In genomic region chr1:2073382-2074230, GRCh38 we compare ENCODE assay signal across 12 cellular contexts. TPM values are rescaled to one million over a fixed set of nuclear protein-coding genes. Genes with fewer than 3 reads are reported as not detected.
DNase-seq lines count a peak whose midpoint lies in the region; ATAC-seq, FAIRE-seq and TF ChIP-seq lines count a peak whose summit lies in the region.
"Had no signal": no experiment of that assay in that cellular context is flagged by ENCODE, and none has a peak within 500 bp of the region (broad histone marks: within the 10 kb centered on the region; RNA-seq: fewer than 3 reads in every experiment).

No MANE protein-coding gene starts in this region.

- intact Hi-C loops in posterior cingulate gyrus (cut with DNase I) = no loop called here

- no peak overlapping the region for H3K4me2 ChIP-seq in smooth muscle cell

- H4K20me1 ChIP-seq in smooth muscle cell (ENCODE audit: low read depth) = no peaks in the 10 kb centered on the region

- TF ChIP-seq CTCF in smooth muscle cell (IDR thresholded peaks at IDR 0.05; ENCODE audit: borderline replicate concordance, insufficient read depth, poor library complexity, severe bottlenecking) = no peak

- FAIRE-seq in small intestine (lab: Jason Lieb, UNC) = no peak

- no peak overlapping the region for H2AFZ ChIP-seq in smooth muscle cell (ENCODE audit: low read depth)

- H3K27me3 ChIP-seq in small intestine (ENCODE audit: control insufficient read depth in 2 of 2, insufficient read depth in 2 of 2, low read length in 2 of 2) (no peaks in the 10 kb centered on the region), smooth muscle cell (ENCODE audit: low read depth) (no peaks in the 10 kb centered on the region)

- DNase-seq in ELR (ENCODE audit: low read depth) (peak; percentile 55), NCI-H526 treated with DMSO at 0.1 percent for 48 hours (lab: John Stamatoyannopoulos, UW) (peak; percentile 67), fibroblast of gingiva (ENCODE audit: low read depth) (peak; percentile 46), posterior cingulate gyrus (peak; percentile 79 to 99 (median 88)), small intestine (no peak), smooth muscle cell (lab: John Stamatoyannopoulos, UW; ENCODE audit: unreplicated experiment) (no peak)
- DNase-seq in activated CD4-positive, alpha-beta T cell treated with anti-CD3 and anti-CD28 coated beads for 48 hours = no peak
- DNase-seq: activated gamma-delta T cell treated with Interleukin-2 at 50 U/mL for 16 hours, erythroblast, T-helper 9 cell had no signal

- H3K9me3 ChIP-seq in small intestine (ENCODE audit: control insufficient read depth, low read depth) (no peaks in the 10 kb centered on the region), smooth muscle cell (replicated peaks; ENCODE audit: low read depth) (peaks cover 6% of the 10 kb centered on the region)

- 70 to 94% (median 92%) methylated on average over 59 of the region's 59 CpGs for WGBS in small intestine, 3 donors
- 90% methylated on average over 53 of the region's 59 CpGs for WGBS in smooth muscle cell (ENCODE audit: low lambda C conversion rate)

- H3K27ac ChIP-seq in small intestine (ENCODE audit: low read depth in 1 of 2, low read length in 1 of 2) = no peak overlapping the region
- H3K27ac ChIP-seq in smooth muscle cell (ENCODE audit: low read depth) = no peak overlapping the region

- no peak overlapping the region for H3K9ac ChIP-seq in smooth muscle cell (ENCODE audit: low read depth)

- H3K4me3 ChIP-seq in small intestine (ENCODE audit: low read depth in 1 of 2, low read length in 2 of 2) (no peak overlapping the region), smooth muscle cell (no peak overlapping the region)

- peaks cover 0 to 7% of the 10 kb centered on the region in 2 donors for H3K4me1 ChIP-seq in small intestine (ENCODE audit: control insufficient read depth in 2 of 2, insufficient read depth in 1 of 2, low read depth in 1 of 2, low read length in 1 of 2)
- no peaks in the 10 kb centered on the region for H3K4me1 ChIP-seq in smooth muscle cell (ENCODE audit: low read depth)

- ATAC-seq in GM21529 (IDR thresholded peaks at IDR 0.05; ENCODE audit: unreplicated experiment) = no peak

- H3K79me2 ChIP-seq in smooth muscle cell (ENCODE audit: low read depth) = no peaks in the 10 kb centered on the region

- no peaks in the 10 kb centered on the region for H3F3A ChIP-seq in smooth muscle cell (ENCODE audit: low read depth)

- peaks cover 5 to 6% of the 10 kb centered on the region in 2 donors for H3K36me3 ChIP-seq in small intestine (ENCODE audit: control insufficient read depth in 2 of 2, insufficient read depth in 2 of 2, low read length in 2 of 2)
- H3K36me3 ChIP-seq in smooth muscle cell (ENCODE audit: low read depth) = no peaks in the 10 kb centered on the region

RNA-seq across cellular contexts. Expression of gene PRKCZ, which starts 23.4 kb away (rescaled TPM):
- polyA plus RNA-seq in small intestine = 100 to 1,000 TPM in 2 of 3 donors, 10 to 100 TPM in 1; 44.2 to 252 (median 206) TPM
- total RNA-seq in smooth muscle cell = 5.8 and 22.4 TPM in 2 replicates
- polyA plus RNA-seq in smooth muscle cell = 10.3 and 21.3 TPM in 2 replicates

RNA-seq across cellular contexts. Expression of gene GABRD, which starts 54.5 kb away (rescaled TPM):
- polyA plus RNA-seq in small intestine (under 1 TPM in 1 of 3 donors, not detected in 2; 0.55 TPM), smooth muscle cell (not detected in 2 replicates)
- total RNA-seq in smooth muscle cell = not detected in 2 replicates
- total RNA-seq: NCI-H460 had no signal

Comparison
In these comparisons a context has a peak if more than half of its experiments do, and no peak if none do; other contexts are left out.
1. DNase-seq: peak in ELR (single experiment), NCI-H526 treated with DMSO at 0.1 percent for 48 hours (single experiment), fibroblast of gingiva (single experiment) and posterior cingulate gyrus (10 of 10); none in small intestine (single experiment), smooth muscle cell (single experiment) and activated CD4-positive, alpha-beta T cell treated with anti-CD3 and anti-CD28 coated beads for 48 hours (single experiment).